ENCODE assay signal across 1 cellular context in the genomic region with DNA sequence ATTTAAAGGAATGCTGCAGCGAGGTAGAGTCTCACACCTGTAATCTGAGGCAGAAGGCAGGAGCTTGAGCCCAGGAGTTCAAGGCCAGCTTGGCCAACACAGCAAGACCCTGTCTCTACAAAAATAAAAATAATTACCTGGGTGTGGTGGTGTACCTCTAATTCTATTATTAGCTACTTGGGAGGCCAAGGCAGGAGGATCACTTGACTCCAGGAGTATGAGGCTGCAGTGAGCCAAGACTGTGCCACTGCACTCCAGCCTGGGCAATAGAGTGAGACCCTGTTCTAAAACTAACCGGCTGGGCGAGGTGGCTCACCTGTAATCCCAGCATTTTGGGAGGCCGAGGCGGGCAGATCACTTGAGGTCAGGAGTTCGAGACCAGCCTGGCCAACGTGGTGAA. TPM values are rescaled to one million over a fixed set of nuclear protein-coding genes. Genes with fewer than 3 reads are reported as not detected.
"Had no signal": no experiment of that assay in that cellular context is flagged by ENCODE, and none has a peak within 500 bp of the region (broad histone marks: within the 10 kb centered on the region; RNA-seq: fewer than 3 reads in every experiment).

No MANE protein-coding gene starts in this region.

RNA-seq across cellular contexts. Expression of a gene that starts 57.7 kb away (rescaled TPM):
- total RNA-seq: MCF 10A had no signal
